ENCODE assay signal across 8 cellular contexts in the genomic region with DNA sequence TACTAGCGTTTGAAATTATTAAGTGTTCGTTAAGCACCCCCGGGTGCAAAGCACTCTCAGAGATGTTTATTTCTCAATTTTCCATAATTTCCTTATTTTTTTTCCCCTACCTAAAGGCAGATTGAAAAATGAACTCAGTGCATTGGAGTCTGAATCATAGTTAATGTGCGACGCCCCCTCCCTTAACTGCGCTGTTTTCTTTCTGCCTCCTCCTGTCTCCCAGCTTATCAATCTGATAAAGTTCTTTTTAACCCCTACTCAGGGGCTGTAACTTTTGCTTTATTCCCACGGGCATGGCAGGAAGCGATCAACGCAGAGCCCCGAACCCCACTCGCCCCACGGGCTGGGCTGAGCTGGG. TPM values are rescaled to one million over a fixed set of nuclear protein-coding genes. Genes with fewer than 3 reads are reported as not detected.
DNase-seq lines count a peak whose midpoint lies in the region; ATAC-seq and TF ChIP-seq lines count a peak whose summit lies in the region.

No MANE protein-coding gene starts in this region.

- 6% methylated on average over 6 to 12 of the region's 12 CpGs for WGBS in body of pancreas, 2 donors
- WGBS in mesendoderm (ENCODE audit: extremely low coverage, insufficient coverage, low lambda C conversion rate) = no CpG with 5 or more reads among the region's 12 CpGs
- 11% methylated on average over 12 of the region's 12 CpGs for WGBS in urinary bladder

- H3K27ac Mint-ChIP-seq in activated naive CD4-positive, alpha-beta T cell treated with anti-CD3 and anti-CD28 coated beads for 36 hours = peak overlapping the region; percentile 18

- H2BK5ac ChIP-seq in mesendoderm (ENCODE audit: low read length) = no peak overlapping the region

- H3K18ac ChIP-seq in mesendoderm (ENCODE audit: low read length) = peak overlapping the region; percentile 92

- H3K4me3 ChIP-seq in body of pancreas = peak overlapping the region; percentile 42 to 59
- no peak overlapping the region for H3K4me3 ChIP-seq in mesendoderm (ENCODE audit: low read length)
- peak overlapping the region; percentile 44 for H3K4me3 ChIP-seq in urinary bladder (ENCODE audit: low read depth, low read length)

- CTCF ChIA-PET in activated naive CD4-positive, alpha-beta T cell treated with anti-CD3 and anti-CD28 coated beads for 36 hours (lab: Charles Lee) = interaction anchor here (0.6 to 4.2 kb wide), 22 partner anchors 9 to 369 kb away, joined by 3 to 35 read pairs (median 4); partner anchors contain the start of gene GNAS

- H3K56ac ChIP-seq in mesendoderm (ENCODE audit: low read length) = peak overlapping the region; percentile 62

- H3K4me3 Mint-ChIP-seq in activated naive CD4-positive, alpha-beta T cell treated with anti-CD3 and anti-CD28 coated beads for 36 hours = peak overlapping the region; percentile 52

- H2AK5ac ChIP-seq in mesendoderm (ENCODE audit: low read length) = no peak overlapping the region

- no peak for DNase-seq in activated naive CD4-positive, alpha-beta T cell treated with anti-CD3 and anti-CD28 coated beads for 36 hours
- DNase-seq in activated naive CD4-positive, alpha-beta T cell treated with anti-CD3 and anti-CD28 coated beads, Interleukin-2, amount 50 U/mL, for 16 hours = no peak
- DNase-seq in body of pancreas (no peak), mesendoderm (no peak), NCI-H510A (lab: John Stamatoyannopoulos, UW) (no peak), DMS153 (lab: John Stamatoyannopoulos, UW) (no peak)

- H2BK15ac ChIP-seq in mesendoderm (replicated peaks; ENCODE audit: low read depth) = peak overlapping the region; percentile 38

- H3K79me2 ChIP-seq in mesendoderm (ENCODE audit: control insufficient read depth, insufficient read depth, low read length) = no peaks in the 10 kb centered on the region

- H3K36me3 Mint-ChIP-seq in activated naive CD4-positive, alpha-beta T cell treated with anti-CD3 and anti-CD28 coated beads for 36 hours (ENCODE audit: low read depth) = no peaks in the 10 kb centered on the region

- H4K5ac ChIP-seq in mesendoderm (ENCODE audit: low read length) = no peak overlapping the region

- peak overlapping the region; percentile 89 for H3K4ac ChIP-seq in mesendoderm (ENCODE audit: low read depth, low read length)

- intact Hi-C loops in activated naive CD4-positive, alpha-beta T cell treated with anti-CD3 and anti-CD28 coated beads for 36 hours (cut with micrococcal nuclease) = loop anchor here (1.0 kb wide), 5 partner anchors 31 to 352 kb away; no protein-coding TSS in a partner anchor
- intact Hi-C loops in body of pancreas (cut with DNase I) = no loop called here

- H3K27me3 Mint-ChIP-seq in activated naive CD4-positive, alpha-beta T cell treated with anti-CD3 and anti-CD28 coated beads for 36 hours (ENCODE audit: low read depth) = no peaks in the 10 kb centered on the region

- H3K36me3 ChIP-seq in body of pancreas (replicated peaks in 1 of 2; ENCODE audit: insufficient read depth in 1 of 2, low read depth in 2 of 2) (no peaks in the 10 kb centered on the region), mesendoderm (ENCODE audit: control insufficient read depth, insufficient read depth, low read length) (no peaks in the 10 kb centered on the region), urinary bladder (ENCODE audit: insufficient read depth) (no peaks in the 10 kb centered on the region)

- H3K4me1 ChIP-seq in body of pancreas = peaks cover 16% of the 10 kb centered on the region
- H3K4me1 ChIP-seq in mesendoderm (ENCODE audit: control insufficient read depth, low read depth, low read length) = no peaks in the 10 kb centered on the region
- H3K4me1 ChIP-seq in urinary bladder (ENCODE audit: insufficient read depth) = no peaks in the 10 kb centered on the region

- no peak overlapping the region for H3K23ac ChIP-seq in mesendoderm (ENCODE audit: low read length)

- H3K4me2 ChIP-seq in mesendoderm (ENCODE audit: low read length) = peak overlapping the region; percentile 26

- no peak for TF ChIP-seq CTCF in body of pancreas (IDR thresholded peaks at IDR 0.05)

- ATAC-seq in body of pancreas (peak; percentile 2), GM18867 (IDR thresholded peaks at IDR 0.05; ENCODE audit: unreplicated experiment) (no peak)

- peaks cover 21% of the 10 kb centered on the region for H3K4me1 Mint-ChIP-seq in activated naive CD4-positive, alpha-beta T cell treated with anti-CD3 and anti-CD28 coated beads for 36 hours (ENCODE audit: low read depth)

- H3K9me3 ChIP-seq in body of pancreas = no peaks in the 10 kb centered on the region

- peak overlapping the region; percentile 21 for H3K9ac ChIP-seq in mesendoderm (ENCODE audit: low read length)

- H3K27me3 ChIP-seq in body of pancreas (peaks cover 3 to 5% of the 10 kb centered on the region in 2 donors), mesendoderm (ENCODE audit: insufficient read depth, low read length, poor library complexity) (no peaks in the 10 kb centered on the region)

- H4K8ac ChIP-seq in mesendoderm (ENCODE audit: low read depth, low read length) = no peak overlapping the region

- H3K27ac ChIP-seq in body of pancreas (peak overlapping the region in 3 of 4 donors; percentile 43 to 61 (median 51)), mesendoderm (ENCODE audit: low read depth, low read length) (no peak overlapping the region), urinary bladder (ENCODE audit: low read depth) (no peak overlapping the region)

- peak overlapping the region; percentile 89 for H2BK120ac ChIP-seq in mesendoderm (ENCODE audit: low read depth, low read length)

- no peaks in the 10 kb centered on the region for H3K79me1 ChIP-seq in mesendoderm (ENCODE audit: low read length)

- H3K9me3 Mint-ChIP-seq in activated naive CD4-positive, alpha-beta T cell treated with anti-CD3 and anti-CD28 coated beads for 36 hours = no peaks in the 10 kb centered on the region

- TF ChIP-seq POLR2A in body of pancreas (IDR thresholded peaks at IDR 0.05) = no peak

RNA-seq across cellular contexts. Expression of gene ZNF831, which starts 58.2 kb away (rescaled TPM):
- total RNA-seq in activated naive CD4-positive, alpha-beta T cell treated with anti-CD3 and anti-CD28 coated beads for 36 hours = 1 to 10 TPM; 5.1 to 6.0 TPM
- total RNA-seq in body of pancreas (1 to 10 TPM in 1 of 2 donors, under 1 TPM in 1; 0.66 to 1.6 TPM), urinary bladder (0.69 TPM)
- polyA plus RNA-seq in mesendoderm (2013, experiment 1 of 2) = 0.01 TPM
- polyA plus RNA-seq in mesendoderm (2013, experiment 2 of 2) = 0.01 TPM
- polyA plus RNA-seq in urinary bladder = 0.18 TPM

Comparison
In these comparisons a context has a peak if more than half of its experiments do, and no peak if none do; other contexts are left out.
1. H3K27ac ChIP-seq: peak in body of pancreas (3 of 4); none in mesendoderm (single experiment) and urinary bladder (single experiment).